In the genomic region with DNA sequence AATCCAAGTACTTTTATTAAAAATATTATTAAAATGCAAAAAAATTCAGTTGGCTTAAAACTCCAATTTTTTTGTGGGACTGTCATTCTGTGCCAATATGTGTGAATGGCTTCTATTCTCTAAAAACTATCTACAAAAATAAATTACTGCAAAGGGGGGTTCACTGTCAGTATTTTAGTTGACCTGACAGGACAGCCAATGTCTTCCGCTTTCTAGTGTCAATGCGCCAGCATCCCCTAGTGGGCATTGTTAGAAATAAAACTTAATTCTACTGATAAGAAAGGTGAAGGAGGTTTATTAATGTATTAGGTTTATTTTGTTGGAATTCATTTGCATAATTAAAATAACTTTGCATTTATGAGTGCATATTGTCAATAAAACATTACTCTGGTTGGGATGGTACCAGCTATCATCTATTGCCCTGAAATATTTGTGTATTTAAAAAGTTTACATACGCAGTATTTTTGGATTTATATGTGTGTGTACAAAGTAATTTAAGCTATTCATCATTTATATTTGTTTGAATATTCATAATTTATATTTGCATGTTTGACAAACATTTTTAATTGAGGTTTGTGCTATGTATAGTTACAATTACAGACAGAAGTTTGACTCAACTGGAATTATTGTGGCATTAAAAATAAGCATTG, we compare ENCODE assay signal across 9 cellular contexts.
DNase-seq lines count a peak whose midpoint lies in the region; ATAC-seq and TF ChIP-seq lines count a peak whose summit lies in the region.
"Had no signal": no experiment of that assay in that cellular context is flagged by ENCODE, and none has a peak within 500 bp of the region (broad histone marks: within the 10 kb centered on the region; RNA-seq: fewer than 3 reads in every experiment).

No MANE protein-coding gene starts in this region.

- no peaks in the 10 kb centered on the region for H3K9me3 Mint-ChIP-seq in natural killer cell
- H3K9me3 Mint-ChIP-seq in natural killer cell treated with Interleukin-12 subunit alpha and Interleukin-12 subunit beta and Interleukin-15 and Interleukin-18, amount 100 ng/mL, for 72 hours: no peaks in the 10 kb centered on the region
- H3K9me3 Mint-ChIP-seq: activated naive CD4-positive, alpha-beta T cell treated with anti-CD3 and anti-CD28 coated beads, Interleukin-2, amount 50 U/mL, for 72 hours had no signal

- H3K4me1 Mint-ChIP-seq in natural killer cell: peaks cover 8 to 16% of the 10 kb centered on the region in 2 donors
- peaks cover 8 to 12% of the 10 kb centered on the region in 2 donors for H3K4me1 Mint-ChIP-seq in natural killer cell treated with Interleukin-12 subunit alpha and Interleukin-12 subunit beta and Interleukin-15 and Interleukin-18, amount 100 ng/mL, for 72 hours (ENCODE audit: low read depth in 2 of 2)

- intact Hi-C loops in natural killer cell (cut with micrococcal nuclease): no loop called here

- no peak overlapping the region for H3K4me3 ChIP-seq in WI38 (ENCODE audit: low read depth, low read length)

- peak; percentile 78 for TF ChIP-seq CTCF in natural killer cell (IDR thresholded peaks at IDR 0.05)
- peak; percentile 74 for TF ChIP-seq CTCF in WI38 (IDR thresholded peaks at IDR 0.05; ENCODE audit: low read depth, low read length)

- peak in 1 of 3 donors; percentile 58 for ATAC-seq in natural killer cell
- no peak for ATAC-seq in natural killer cell treated with Interleukin-12 subunit alpha and Interleukin-12 subunit beta and Interleukin-15 and Interleukin-18, amount 100 ng/mL, for 72 hours
- ATAC-seq: activated naive CD4-positive, alpha-beta T cell treated with anti-CD3 and anti-CD28 coated beads, Interleukin-2, amount 50 U/mL, for 72 hours had no signal

- no peak overlapping the region for H3K4me3 Mint-ChIP-seq in natural killer cell
- H3K4me3 Mint-ChIP-seq in natural killer cell treated with Interleukin-12 subunit alpha and Interleukin-12 subunit beta and Interleukin-15 and Interleukin-18, amount 100 ng/mL, for 72 hours: no peak overlapping the region

- no peak for DNase-seq in natural killer cell
- no peak for DNase-seq in natural killer cell treated with Interleukin-12 subunit alpha and Interleukin-12 subunit beta and Interleukin-15 and Interleukin-18, amount 100 ng/mL, for 72 hours (ENCODE audit: low spot score)
- DNase-seq in LoVo (ENCODE audit: low spot score): peak; percentile 9
- DNase-seq in globus pallidus (ENCODE audit: low spot score): peak; percentile 33
- DNase-seq in stimulated activated CD4-positive, alpha-beta T cell treated with anti-CD3 and anti-CD28 coated beads, Interleukin-4, amount 100 ng/mL, for 1 hour: peak; percentile 18
- DNase-seq in NK-92 (lab: John Stamatoyannopoulos, UW; ENCODE audit: unreplicated experiment): no peak
- DNase-seq in T-helper 1 cell: no peak

- H3K27me3 Mint-ChIP-seq in natural killer cell (ENCODE audit: low read depth in 2 of 2): no peaks in the 10 kb centered on the region
- no peaks in the 10 kb centered on the region for H3K27me3 Mint-ChIP-seq in natural killer cell treated with Interleukin-12 subunit alpha and Interleukin-12 subunit beta and Interleukin-15 and Interleukin-18, amount 100 ng/mL, for 72 hours

- H3K27ac Mint-ChIP-seq in natural killer cell: no peak overlapping the region
- no peak overlapping the region for H3K27ac Mint-ChIP-seq in natural killer cell treated with Interleukin-12 subunit alpha and Interleukin-12 subunit beta and Interleukin-15 and Interleukin-18, amount 100 ng/mL, for 72 hours
- H3K27ac Mint-ChIP-seq: activated naive CD4-positive, alpha-beta T cell treated with anti-CD3 and anti-CD28 coated beads, Interleukin-2, amount 50 U/mL, for 72 hours had no signal

- no peaks in the 10 kb centered on the region for H3K36me3 Mint-ChIP-seq in natural killer cell
- no peaks in the 10 kb centered on the region for H3K36me3 Mint-ChIP-seq in natural killer cell treated with Interleukin-12 subunit alpha and Interleukin-12 subunit beta and Interleukin-15 and Interleukin-18, amount 100 ng/mL, for 72 hours
- H3K36me3 Mint-ChIP-seq: activated naive CD4-positive, alpha-beta T cell treated with anti-CD3 and anti-CD28 coated beads, Interleukin-2, amount 50 U/mL, for 72 hours had no signal

Comparison
In these comparisons a context has a peak if more than half of its experiments do, and no peak if none do; other contexts are left out.
1. DNase-seq: peak in LoVo (single experiment), globus pallidus (single experiment) and stimulated activated CD4-positive, alpha-beta T cell treated with anti-CD3 and anti-CD28 coated beads, Interleukin-4, amount 100 ng/mL, for 1 hour (single experiment); none in natural killer cell (single experiment), natural killer cell treated with Interleukin-12 subunit alpha and Interleukin-12 subunit beta and Interleukin-15 and Interleukin-18, amount 100 ng/mL, for 72 hours (single experiment), NK-92 (single experiment) and T-helper 1 cell (0 of 5).